8 cellular contexts compared by ENCODE assay signal in the genomic region with DNA sequence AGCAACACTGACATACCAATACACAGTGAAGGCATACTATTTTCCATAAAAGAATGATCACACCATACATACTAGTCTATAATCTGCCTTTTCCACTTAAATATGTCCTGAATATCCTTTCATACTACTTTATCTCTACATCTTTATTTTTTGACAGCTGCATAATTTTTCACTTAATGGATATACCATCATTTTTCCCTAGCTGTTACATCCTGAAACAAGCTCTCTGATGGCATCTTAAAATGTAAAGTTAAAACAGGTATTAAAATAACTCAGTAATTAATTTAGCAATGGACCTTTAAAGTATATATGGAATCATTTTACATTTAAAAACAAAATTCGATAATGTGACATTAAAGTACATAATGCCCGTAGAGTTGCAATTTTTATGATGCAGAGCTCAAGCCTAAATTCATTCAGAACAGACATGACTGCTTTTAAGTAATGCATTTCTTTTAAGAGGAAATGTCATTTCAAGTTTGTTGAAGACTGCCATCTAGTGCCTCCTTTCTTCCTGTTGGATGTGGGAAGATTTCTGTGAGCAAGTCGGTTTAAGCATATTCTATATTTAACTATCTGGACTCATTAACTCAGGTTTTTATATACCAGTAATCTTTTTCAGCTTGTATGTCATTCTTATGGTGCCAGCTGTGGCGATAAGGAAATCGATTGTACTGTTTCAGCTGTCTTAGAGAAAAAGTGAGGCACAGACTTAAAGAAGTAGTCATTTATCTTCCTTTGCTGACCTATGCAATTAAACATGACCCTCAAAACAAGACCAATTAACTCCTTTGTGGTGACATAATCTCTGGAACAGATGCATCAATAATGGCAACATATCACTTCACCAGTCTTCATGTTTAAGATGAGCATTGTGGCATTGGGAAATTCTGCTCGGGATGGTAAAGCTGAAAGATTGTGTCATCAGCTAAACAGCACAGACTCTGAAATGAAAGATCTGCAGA. TPM values are rescaled to one million over a fixed set of nuclear protein-coding genes. Genes with fewer than 3 reads are reported as not detected.
DNase-seq lines count a peak whose midpoint lies in the region; ATAC-seq and TF ChIP-seq lines count a peak whose summit lies in the region.

No MANE protein-coding gene starts in this region.

- H3K4me3 ChIP-seq in retinal pigment epithelial cell (ENCODE audit: low read length) = no peak overlapping the region

- ATAC-seq in GM21423 (IDR thresholded peaks at IDR 0.05; ENCODE audit: unreplicated experiment) = peak; percentile 70
- ATAC-seq in GM21529 (IDR thresholded peaks at IDR 0.05; ENCODE audit: unreplicated experiment) = no peak

- DNase-seq in DMS79 treated with DMSO at 0.1 percent for 48 hours (lab: John Stamatoyannopoulos, UW) (peak; percentile 15), LHCN-M2 (ENCODE audit: low read depth) (peak; percentile 69), SK-N-DZ (ENCODE audit: low spot score) (peak; percentile 63), foreskin melanocyte (peak; percentile 53), retinal pigment epithelial cell (ENCODE audit: low read depth) (no peak)
- DNase-seq in central memory CD4-positive, alpha-beta T cell = no peak

- TF ChIP-seq CTCF in retinal pigment epithelial cell (conservative IDR thresholded peaks at IDR 0.05; ENCODE audit: low read depth, low read length) = peak; percentile 70

RNA-seq across cellular contexts. Expression of a gene that starts 20.3 kb away (rescaled TPM):
- total RNA-seq in LHCN-M2 (2014; rRNA removed) = 1.1 and 2.8 TPM in 2 replicates
- polyA plus RNA-seq in LHCN-M2 (2012) = 5.9 TPM
- polyA plus RNA-seq in SK-N-DZ (2014; cell fraction: cytosol; rRNA removed) = 1.2 and 3.7 TPM in 2 replicates
- 0.53 and 1.3 TPM in 2 replicates for polyA plus RNA-seq in SK-N-DZ (2014; cell fraction: nucleus; rRNA removed)

Comparison
In these comparisons a context has a peak if more than half of its experiments do, and no peak if none do; other contexts are left out.
1. DNase-seq: peak in DMS79 treated with DMSO at 0.1 percent for 48 hours (single experiment), LHCN-M2 (single experiment), SK-N-DZ (single experiment) and foreskin melanocyte (single experiment); none in retinal pigment epithelial cell (single experiment) and central memory CD4-positive, alpha-beta T cell (single experiment).